7 cellular contexts compared by ENCODE assay signal in genomic region chr17:33778505-33779398, GRCh38.
DNase-seq lines count a peak whose midpoint lies in the region; ATAC-seq, FAIRE-seq and TF ChIP-seq lines count a peak whose summit lies in the region.

No MANE protein-coding gene starts in this region.

- H3K36me3 ChIP-seq in DOHH2 (ENCODE audit: control insufficient read depth, low read length): no peaks in the 10 kb centered on the region

- no peaks in the 10 kb centered on the region for H3K79me2 ChIP-seq in DOHH2 (ENCODE audit: control insufficient read depth, low read length)

- no peaks in the 10 kb centered on the region for H3K9me2 ChIP-seq in DOHH2 (replicated peaks; ENCODE audit: control insufficient read depth, low read length)

- no peaks in the 10 kb centered on the region for H3K4me1 ChIP-seq in DOHH2 (ENCODE audit: control insufficient read depth, low read length)

- no peaks in the 10 kb centered on the region for H3K27me3 ChIP-seq in DOHH2 (ENCODE audit: control insufficient read depth, low read length)

- H3F3A ChIP-seq in DOHH2 (ENCODE audit: control insufficient read depth, insufficient read depth): no peaks in the 10 kb centered on the region

- no peak overlapping the region for H3K4me2 ChIP-seq in DOHH2 (ENCODE audit: low read length)

- no peak for ATAC-seq in HG02623 (IDR thresholded peaks at IDR 0.05; ENCODE audit: unreplicated experiment)

- peak; percentile 62 for DNase-seq in HT1080 (ENCODE audit: low read depth)
- peak; percentile 35 for DNase-seq in RCC 7860 (ENCODE audit: low spot score)
- peak; percentile 67 to 76 for DNase-seq in cardiac fibroblast (ENCODE audit: low read depth in 2 of 2)
- DNase-seq in kidney tubule cell (ENCODE audit: low spot score): peak; percentile 74
- DNase-seq in stimulated activated CD4-positive, alpha-beta T cell treated with anti-CD3 and anti-CD28 coated beads, Interleukin-4, amount 100 ng/mL, for 48 hours (ENCODE audit: low read depth in 2 of 2): peak; percentile 5 to 13

- no peak overlapping the region for H3K27ac ChIP-seq in DOHH2 (ENCODE audit: low read depth, low read length)

- H4K20me1 ChIP-seq in DOHH2 (ENCODE audit: control insufficient read depth, insufficient read depth, low read depth, low read length): no peaks in the 10 kb centered on the region

- no peak overlapping the region for H3K4me3 ChIP-seq in DOHH2 (ENCODE audit: low read length)
- no peak overlapping the region for H3K4me3 ChIP-seq in cardiac fibroblast (replicated peaks in 1 of 2; ENCODE audit: low read depth in 2 of 2, low read length in 2 of 2)

- TF ChIP-seq CTCF in DOHH2 (IDR thresholded peaks at IDR 0.05; ENCODE audit: low read depth, low read length, poor library complexity, severe bottlenecking): peak; percentile 90
- TF ChIP-seq CTCF in cardiac fibroblast (IDR thresholded peaks at IDR 0.05; ENCODE audit: low read depth, low read length): peak; percentile 87

- no peaks in the 10 kb centered on the region for H3K9me3 ChIP-seq in DOHH2 (ENCODE audit: control insufficient read depth, insufficient read depth, low read length)

- peak; percentile 56 for FAIRE-seq in RCC 7860 (lab: Jason Lieb, UNC)

Comparison
In these comparisons a context has a peak if more than half of its experiments do, and no peak if none do; other contexts are left out.
1. DNase-seq: peak in every context shown above with its lines; median percentile 74 in kidney tubule cell; 72 in cardiac fibroblast; 62 in HT1080; 35 in RCC 7860; 9 in stimulated activated CD4-positive, alpha-beta T cell treated with anti-CD3 and anti-CD28 coated beads, Interleukin-4, amount 100 ng/mL, for 48 hours.